ENCODE assay signal across 8 cellular contexts in the genomic region with DNA sequence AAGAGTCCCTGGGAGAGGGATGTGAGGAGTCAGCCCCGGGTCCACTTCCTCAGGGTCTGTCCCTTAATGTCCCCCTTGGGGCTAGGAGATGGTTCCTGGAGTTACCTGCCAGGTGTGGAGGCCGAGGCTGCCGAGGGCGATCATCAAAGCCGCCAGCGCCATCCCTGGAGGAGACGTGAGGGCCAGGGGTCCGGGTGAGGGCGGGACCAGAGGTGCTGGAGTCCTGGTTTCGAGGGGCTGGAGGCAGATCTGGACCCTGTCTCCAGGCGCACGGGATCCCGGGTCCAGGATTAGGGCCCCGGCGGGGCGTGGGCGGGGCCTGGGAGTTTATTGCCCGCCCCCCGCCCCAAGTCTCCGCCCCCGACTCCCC. TPM values are rescaled to one million over a fixed set of nuclear protein-coding genes. Genes with fewer than 3 reads are reported as not detected.
DNase-seq lines count a peak whose midpoint lies in the region; ATAC-seq and TF ChIP-seq lines count a peak whose summit lies in the region.

A gene with protein sequence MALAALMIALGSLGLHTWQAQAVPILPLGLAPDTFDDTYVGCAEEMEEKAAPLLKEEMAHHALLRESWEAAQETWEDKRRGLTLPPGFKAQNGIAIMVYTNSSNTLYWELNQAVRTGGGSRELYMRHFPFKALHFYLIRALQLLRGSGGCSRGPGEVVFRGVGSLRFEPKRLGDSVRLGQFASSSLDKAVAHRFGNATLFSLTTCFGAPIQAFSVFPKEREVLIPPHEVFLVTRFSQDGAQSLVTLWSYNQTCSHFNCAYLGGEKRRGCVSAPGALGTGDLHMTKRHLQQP (minus strand): TSS at position 292 of the 370 bp plus-strand sequence. CDS start 130 bp downstream, at position 162.

- WGBS in endodermal cell (ENCODE audit: insufficient coverage in 1 of 2, insufficient read length in 1 of 2), 2 experiments: 14 to 53% methylated on average over 3 to 21 of the region's 21 CpGs

- no peak within 1 kb of the TSS for H2AFZ ChIP-seq in neural cell (ENCODE audit: low read depth, low read length)

- no peaks in the 10 kb centered on the region for H3K9me2 ChIP-seq in neural cell (ENCODE audit: insufficient read depth, low read length)

- no peaks in the 10 kb centered on the region for H4K20me1 ChIP-seq in neural cell (ENCODE audit: insufficient read depth)

- no peaks in the 10 kb centered on the region for H3K4me1 ChIP-seq in endodermal cell (ENCODE audit: control insufficient read depth, insufficient read depth, low read length)

- no peak for TF ChIP-seq RAD21 in neural cell (conservative IDR thresholded peaks at IDR 0.05)

- TF ChIP-seq EP300 in neural cell (conservative IDR thresholded peaks at IDR 0.05; ENCODE audit: poor library complexity, severe bottlenecking): no peak

- H3K79me2 ChIP-seq in neural cell (replicated peaks; ENCODE audit: insufficient read depth, low read length): no peaks in the 10 kb centered on the region

- peaks cover 31% of the 10 kb centered on the region for H3K9me3 Mint-ChIP-seq in endodermal cell

- DNase-seq in AG09309 (ENCODE audit: low read depth) (no peak), NCI-H526 treated with DMSO at 0.1 percent for 48 hours (lab: John Stamatoyannopoulos, UW) (peak; percentile 79), endodermal cell (no peak), NCI-H1092 treated with DMSO at 0.1 percent for 48 hours (lab: John Stamatoyannopoulos, UW) (no peak)

- peak within 1 kb of the TSS; percentile 14 for H3K4me2 ChIP-seq in neural cell (ENCODE audit: low read length)

- peak within 1 kb of the TSS; percentile 88 for H3K27ac ChIP-seq in endodermal cell (ENCODE audit: low read depth, low read length)
- no peak within 1 kb of the TSS for H3K27ac ChIP-seq in neural cell (ENCODE audit: low read length)

- H3K4me3 Mint-ChIP-seq in endodermal cell: peak within 1 kb of the TSS; percentile 70

- peaks cover 11% of the 10 kb centered on the region for H3K36me3 Mint-ChIP-seq in endodermal cell (ENCODE audit: low read depth)

- H3F3A ChIP-seq in neural cell (ENCODE audit: insufficient read depth, low read length, poor library complexity, severe bottlenecking): no peaks in the 10 kb centered on the region

- TF ChIP-seq CTCF in AG09309 (IDR thresholded peaks at IDR 0.05; ENCODE audit: control insufficient read depth, insufficient read depth, low read depth, low read length, missing control alignments): no peak
- TF ChIP-seq CTCF in endodermal cell (conservative IDR thresholded peaks at IDR 0.05): no peak
- no peak for TF ChIP-seq CTCF in neural cell (IDR thresholded peaks at IDR 0.05; ENCODE audit: poor library complexity, severe bottlenecking)

- H3K36me3 ChIP-seq in endodermal cell (ENCODE audit: control insufficient read depth, insufficient read depth, low read length) (no peaks in the 10 kb centered on the region), neural cell (ENCODE audit: insufficient read depth, low read length) (no peaks in the 10 kb centered on the region)

- peaks cover 26% of the 10 kb centered on the region for H3K9me3 ChIP-seq in endodermal cell (ENCODE audit: control insufficient read depth, low read length)
- no peaks in the 10 kb centered on the region for H3K9me3 ChIP-seq in neural cell (ENCODE audit: low read length)

- peak within 1 kb of the TSS; percentile 95 for H3K27ac Mint-ChIP-seq in endodermal cell

- ATAC-seq in GM18502 (IDR thresholded peaks at IDR 0.05; ENCODE audit: poor library complexity, unreplicated experiment) (no peak), GM18870 (IDR thresholded peaks at IDR 0.05; ENCODE audit: unreplicated experiment) (no peak), GM19023 (IDR thresholded peaks at IDR 0.05; ENCODE audit: unreplicated experiment) (no peak)

- H3K27me3 ChIP-seq in endodermal cell (ENCODE audit: control insufficient read depth, insufficient read depth, low read length, poor library complexity, severe bottlenecking) (no peaks in the 10 kb centered on the region), neural cell (ENCODE audit: insufficient read depth, low read depth, low read length) (peaks cover 18% of the 10 kb centered on the region)

- peaks cover 15% of the 10 kb centered on the region for H3K27me3 Mint-ChIP-seq in endodermal cell (ENCODE audit: insufficient read depth)

- peaks cover 3% of the 10 kb centered on the region for H3K4me1 Mint-ChIP-seq in endodermal cell

- H3K9ac ChIP-seq in endodermal cell (ENCODE audit: extremely low read depth, low read length, poor library complexity, severe bottlenecking): peak within 1 kb of the TSS; percentile 66
- peak within 1 kb of the TSS; percentile 51 for H3K9ac ChIP-seq in neural cell (ENCODE audit: low read length)

- H3K4me3 ChIP-seq in AG09309 (ENCODE audit: control insufficient read depth, low read depth, low read length) (peak within 1 kb of the TSS; percentile 48), endodermal cell (ENCODE audit: low read length) (peak within 1 kb of the TSS; percentile 81), neural cell (ENCODE audit: low read length) (peak within 1 kb of the TSS; percentile 71)

TF ChIP-seq in neural cell, 6 proteins besides CTCF, POLR2A, EP300 and RAD21:
- TF ChIP-seq EZH2 (IDR thresholded peaks at IDR 0.05; ENCODE audit: borderline replicate concordance, insufficient read depth, low read length, poor library complexity, severe bottlenecking): no peak
- no peak for TF ChIP-seq SMC3 (conservative IDR thresholded peaks at IDR 0.05; ENCODE audit: poor library complexity)
- TF ChIP-seq, protein P1, sequence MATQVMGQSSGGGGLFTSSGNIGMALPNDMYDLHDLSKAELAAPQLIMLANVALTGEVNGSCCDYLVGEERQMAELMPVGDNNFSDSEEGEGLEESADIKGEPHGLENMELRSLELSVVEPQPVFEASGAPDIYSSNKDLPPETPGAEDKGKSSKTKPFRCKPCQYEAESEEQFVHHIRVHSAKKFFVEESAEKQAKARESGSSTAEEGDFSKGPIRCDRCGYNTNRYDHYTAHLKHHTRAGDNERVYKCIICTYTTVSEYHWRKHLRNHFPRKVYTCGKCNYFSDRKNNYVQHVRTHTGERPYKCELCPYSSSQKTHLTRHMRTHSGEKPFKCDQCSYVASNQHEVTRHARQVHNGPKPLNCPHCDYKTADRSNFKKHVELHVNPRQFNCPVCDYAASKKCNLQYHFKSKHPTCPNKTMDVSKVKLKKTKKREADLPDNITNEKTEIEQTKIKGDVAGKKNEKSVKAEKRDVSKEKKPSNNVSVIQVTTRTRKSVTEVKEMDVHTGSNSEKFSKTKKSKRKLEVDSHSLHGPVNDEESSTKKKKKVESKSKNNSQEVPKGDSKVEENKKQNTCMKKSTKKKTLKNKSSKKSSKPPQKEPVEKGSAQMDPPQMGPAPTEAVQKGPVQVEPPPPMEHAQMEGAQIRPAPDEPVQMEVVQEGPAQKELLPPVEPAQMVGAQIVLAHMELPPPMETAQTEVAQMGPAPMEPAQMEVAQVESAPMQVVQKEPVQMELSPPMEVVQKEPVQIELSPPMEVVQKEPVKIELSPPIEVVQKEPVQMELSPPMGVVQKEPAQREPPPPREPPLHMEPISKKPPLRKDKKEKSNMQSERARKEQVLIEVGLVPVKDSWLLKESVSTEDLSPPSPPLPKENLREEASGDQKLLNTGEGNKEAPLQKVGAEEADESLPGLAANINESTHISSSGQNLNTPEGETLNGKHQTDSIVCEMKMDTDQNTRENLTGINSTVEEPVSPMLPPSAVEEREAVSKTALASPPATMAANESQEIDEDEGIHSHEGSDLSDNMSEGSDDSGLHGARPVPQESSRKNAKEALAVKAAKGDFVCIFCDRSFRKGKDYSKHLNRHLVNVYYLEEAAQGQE (IDR thresholded peaks at IDR 0.05; ENCODE audit: borderline replicate concordance): no peak
- TF ChIP-seq MXI1 (conservative IDR thresholded peaks at IDR 0.05; ENCODE audit: poor library complexity, severe bottlenecking): no peak
- TF ChIP-seq TAF1 (IDR thresholded peaks at IDR 0.05; ENCODE audit: low read depth): no peak
- no peak for TF ChIP-seq POLR2AphosphoS5 (IDR thresholded peaks at IDR 0.05)

RNA-seq across cellular contexts. Expression of the gene that starts here (rescaled TPM):
- 1 to 10 TPM; 6.4 to 7.8 TPM for total RNA-seq in endodermal cell
- 6.1 TPM for polyA plus RNA-seq in endodermal cell (2013, experiment 1 of 2)
- 5.2 TPM for polyA plus RNA-seq in endodermal cell (2013, experiment 2 of 2)
- polyA plus RNA-seq in neural cell: not detected in 2 replicates
- polyA minus RNA-seq in neural cell: not detected in 2 replicates
